In genomic region chr2:191811807-191812602, GRCh38 we compare ENCODE assay signal across 9 cellular contexts. TPM values are rescaled to one million over a fixed set of nuclear protein-coding genes. Genes with fewer than 3 reads are reported as not detected.
DNase-seq lines count a peak whose midpoint lies in the region; ATAC-seq and TF ChIP-seq lines count a peak whose summit lies in the region.
"Had no signal": no experiment of that assay in that cellular context is flagged by ENCODE, and none has a peak within 500 bp of the region (broad histone marks: within the 10 kb centered on the region; RNA-seq: fewer than 3 reads in every experiment).

No MANE protein-coding gene starts in this region.

- no peaks in the 10 kb centered on the region for H3K36me3 ChIP-seq in effector memory CD4-positive, alpha-beta T cell (ENCODE audit: control insufficient read depth, insufficient read depth, low read length)

- no peak overlapping the region for H3K4me3 ChIP-seq in foreskin fibroblast (ENCODE audit: low read depth in 1 of 2, low read length in 2 of 2)
- H3K4me3 ChIP-seq in effector memory CD4-positive, alpha-beta T cell (ENCODE audit: insufficient read depth, low read depth, low read length, poor library complexity, severe bottlenecking), result no peak overlapping the region

- no peaks in the 10 kb centered on the region for H3K9me3 ChIP-seq in effector memory CD4-positive, alpha-beta T cell (ENCODE audit: control insufficient read depth, low read length)

- peak; percentile 82 for ATAC-seq in HG03354 (IDR thresholded peaks at IDR 0.05; ENCODE audit: poor library complexity, severe bottlenecking, unreplicated experiment)

- H3K4me1 ChIP-seq in effector memory CD4-positive, alpha-beta T cell (ENCODE audit: control insufficient read depth, insufficient read depth, low read length, poor library complexity, severe bottlenecking), result no peaks in the 10 kb centered on the region

- H3K27me3 ChIP-seq in effector memory CD4-positive, alpha-beta T cell (replicated peaks; ENCODE audit: control insufficient read depth, insufficient read depth, low read length, poor library complexity, severe bottlenecking), result no peaks in the 10 kb centered on the region

- DNase-seq in COR-L47 (lab: John Stamatoyannopoulos, UW), result peak; percentile 74
- DNase-seq in GM19238 (ENCODE audit: insufficient read length, low spot score), result peak; percentile 17
- peak; percentile 75 for DNase-seq in NCI-H460 (ENCODE audit: extremely low read depth, low read depth)
- peak; percentile 21 for DNase-seq in activated T-cell treated with anti-CD3 and anti-CD28 coated beads for 48 hours (ENCODE audit: low read depth)
- peak; percentile 57 to 86 for DNase-seq in foreskin fibroblast
- DNase-seq in nucleus accumbens (lab: John Stamatoyannopoulos, UW), result peak in 53 of 56 donors; percentile 19 to 85 (median 58)
- DNase-seq in effector memory CD4-positive, alpha-beta T cell, result no peak
- DNase-seq: activated B cell treated with CpG ODN at 0.5 μM for 24 hours had no signal

- H3K27ac ChIP-seq in effector memory CD4-positive, alpha-beta T cell (ENCODE audit: insufficient read depth, low read length, poor library complexity, severe bottlenecking), result no peak overlapping the region

- TF ChIP-seq CTCF in foreskin fibroblast (IDR thresholded peaks at IDR 0.05; ENCODE audit: low read depth, low read length), result peak; percentile 75

RNA-seq across cellular contexts. Expression of gene CAVIN2, which starts 34.9 kb away (rescaled TPM):
- 114 and 121 TPM in 2 replicates for total RNA-seq in NCI-H460 (2014; rRNA removed; shearing (Covaris generic))
- polyA plus RNA-seq in NCI-H460 (2014; cell fraction: nucleus; rRNA removed), result 58.8 and 65.0 TPM in 2 replicates
- total RNA-seq: activated B cell treated with CpG ODN at 0.5 μM for 24 hours had no signal

Comparison
In these comparisons a context has a peak if more than half of its experiments do, and no peak if none do; other contexts are left out.
1. DNase-seq: peak in COR-L47 (single experiment), GM19238 (single experiment), NCI-H460 (single experiment), activated T-cell treated with anti-CD3 and anti-CD28 coated beads for 48 hours (single experiment), foreskin fibroblast (2 of 2) and nucleus accumbens (53 of 56); none in effector memory CD4-positive, alpha-beta T cell (0 of 3).